ENCODE assay signal across 1 cellular context in the genomic region with DNA sequence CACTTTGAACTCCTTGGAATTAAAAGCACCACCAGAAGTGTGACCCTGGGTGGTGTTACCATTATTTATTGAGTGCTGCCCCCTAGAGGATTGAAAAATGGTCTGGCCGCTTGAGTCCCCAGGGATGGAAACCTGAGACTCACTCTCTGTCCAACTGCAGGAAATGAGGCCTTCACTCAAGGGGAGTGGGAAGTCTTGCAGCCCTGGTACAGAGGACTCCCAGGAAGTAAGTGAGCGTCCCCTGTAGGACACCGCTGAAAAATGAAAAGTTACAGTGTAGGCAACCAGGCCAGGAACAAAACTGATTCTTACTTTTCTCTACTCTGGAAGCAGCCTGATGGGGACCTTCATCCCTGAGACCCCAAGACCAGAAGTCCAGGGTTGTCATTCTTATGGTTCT.
A peak's percentile ranks its signal among the peaks of the same experiment; 100 is the strongest.
TF ChIP-seq lines count a peak whose summit lies in the region.

No MANE protein-coding gene starts in this region.

TF ChIP-seq in HepG2, 621 proteins besides CTCF, POLR2A, EP300 and RAD21 (continued from another document):
- TF ChIP-seq, protein P1, sequence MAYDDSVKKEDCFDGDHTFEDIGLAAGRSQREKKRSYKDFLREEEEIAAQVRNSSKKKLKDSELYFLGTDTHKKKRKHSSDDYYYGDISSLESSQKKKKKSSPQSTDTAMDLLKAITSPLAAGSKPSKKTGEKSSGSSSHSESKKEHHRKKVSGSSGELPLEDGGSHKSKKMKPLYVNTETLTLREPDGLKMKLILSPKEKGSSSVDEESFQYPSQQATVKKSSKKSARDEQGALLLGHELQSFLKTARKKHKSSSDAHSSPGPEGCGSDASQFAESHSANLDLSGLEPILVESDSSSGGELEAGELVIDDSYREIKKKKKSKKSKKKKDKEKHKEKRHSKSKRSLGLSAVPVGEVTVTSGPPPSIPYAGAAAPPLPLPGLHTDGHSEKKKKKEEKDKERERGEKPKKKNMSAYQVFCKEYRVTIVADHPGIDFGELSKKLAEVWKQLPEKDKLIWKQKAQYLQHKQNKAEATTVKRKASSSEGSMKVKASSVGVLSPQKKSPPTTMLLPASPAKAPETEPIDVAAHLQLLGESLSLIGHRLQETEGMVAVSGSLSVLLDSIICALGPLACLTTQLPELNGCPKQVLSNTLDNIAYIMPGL (CRISPR knock-in tag; IDR thresholded peaks at IDR 0.05; ENCODE audit: borderline replicate concordance in 1 of 2, low read depth in 1 of 2) = peak in 1 of 2 experiments; percentile 39; a peak in 1 of 4 replicates
- TF ChIP-seq ZNF644 (CRISPR knock-in tag; IDR thresholded peaks at IDR 0.05; ENCODE audit: low read depth) (0 out of 2 replicates have a peak, but pooled peaks have one; percentile 36), ZNF510 (CRISPR knock-in tag; IDR thresholded peaks at IDR 0.05; ENCODE audit: low read depth) (no peak), ZNF770 (CRISPR knock-in tag; IDR thresholded peaks at IDR 0.05) (no peak), SAP130 (CRISPR knock-in tag; IDR thresholded peaks at IDR 0.05; ENCODE audit: low read depth) (no peak), ZNF574 (CRISPR knock-in tag; IDR thresholded peaks at IDR 0.05) (peak; percentile 50; the same call in 1 of the 2 replicates), MEIS1 (CRISPR knock-in tag; IDR thresholded peaks at IDR 0.05; ENCODE audit: borderline replicate concordance) (no peak), ZFX (CRISPR knock-in tag; IDR thresholded peaks at IDR 0.05; ENCODE audit: low read depth) (peak; percentile 64; the same call in 1 of the 2 replicates), SPEN (CRISPR knock-in tag; IDR thresholded peaks at IDR 0.05; ENCODE audit: low read depth) (peak; percentile 39; the same call in 1 of the 2 replicates), SMAD9 (CRISPR knock-in tag; IDR thresholded peaks at IDR 0.05) (no peak), SOX6 (IDR thresholded peaks at IDR 0.05) (no peak), SOX6 (CRISPR knock-in tag; IDR thresholded peaks at IDR 0.05) (0 out of 2 replicates have a peak, but pooled peaks have one; percentile 15), JUND (CRISPR knock-in tag; IDR thresholded peaks at IDR 0.05) (no peak), GABPA (IDR thresholded peaks at IDR 0.05; ENCODE audit: low read depth, low read length) (no peak), GABPA (CRISPR knock-in tag; IDR thresholded peaks at IDR 0.05; ENCODE audit: low read depth) (no peak), ARID2 (CRISPR knock-in tag; IDR thresholded peaks at IDR 0.05; ENCODE audit: borderline replicate concordance) (0 out of 2 replicates have a peak, but pooled peaks have one; percentile 40), STAG1 (CRISPR knock-in tag; IDR thresholded peaks at IDR 0.05) (peak; percentile 69), ZFY (CRISPR knock-in tag; IDR thresholded peaks at IDR 0.05) (peak; percentile 55), HDAC2 (CRISPR knock-in tag; IDR thresholded peaks at IDR 0.05) (0 out of 2 replicates have a peak, but pooled peaks have one; percentile 26), ADNP (CRISPR knock-in tag; IDR thresholded peaks at IDR 0.05) (0 out of 2 replicates have a peak, but pooled peaks have one; percentile 20), KMT2A (CRISPR knock-in tag; IDR thresholded peaks at IDR 0.05) (0 out of 2 replicates have a peak, but pooled peaks have one; percentile 29), TAF15 (IDR thresholded peaks at IDR 0.05; ENCODE audit: low read depth, low read length, poor library complexity, severe bottlenecking) (no peak), SIX1 (CRISPR knock-in tag; IDR thresholded peaks at IDR 0.05; ENCODE audit: borderline replicate concordance) (peak; percentile 92), SMYD3 (CRISPR knock-in tag; IDR thresholded peaks at IDR 0.05) (0 out of 2 replicates have a peak, but pooled peaks have one; percentile 63), IKZF5 (CRISPR knock-in tag; IDR thresholded peaks at IDR 0.05) (0 out of 2 replicates have a peak, but pooled peaks have one; percentile 43), XRCC5 (optimal IDR thresholded peaks at IDR 0.05; ENCODE audit: low read length) (peak; percentile 68), FUBP1 (CRISPR knock-in tag; IDR thresholded peaks at IDR 0.05; ENCODE audit: borderline replicate concordance) (no peak), HOXA3 (CRISPR knock-in tag; IDR thresholded peaks at IDR 0.05) (peak; percentile 10; the same call in 1 of the 2 replicates), ZNF746 (CRISPR knock-in tag; IDR thresholded peaks at IDR 0.05) (no peak), EZH2 (conservative IDR thresholded peaks at IDR 0.05; ENCODE audit: low read depth, low read length) (peak; percentile 78; the same call in 1 of the 2 replicates), TEAD3 (CRISPR knock-in tag; optimal IDR thresholded peaks at IDR 0.05; ENCODE audit: borderline replicate concordance) (peak; percentile 27), HIC2 (CRISPR knock-in tag; IDR thresholded peaks at IDR 0.05; ENCODE audit: low read depth) (no peak)
